Comparison of ENCODE assay signal across 1 cellular context in the genomic region with DNA sequence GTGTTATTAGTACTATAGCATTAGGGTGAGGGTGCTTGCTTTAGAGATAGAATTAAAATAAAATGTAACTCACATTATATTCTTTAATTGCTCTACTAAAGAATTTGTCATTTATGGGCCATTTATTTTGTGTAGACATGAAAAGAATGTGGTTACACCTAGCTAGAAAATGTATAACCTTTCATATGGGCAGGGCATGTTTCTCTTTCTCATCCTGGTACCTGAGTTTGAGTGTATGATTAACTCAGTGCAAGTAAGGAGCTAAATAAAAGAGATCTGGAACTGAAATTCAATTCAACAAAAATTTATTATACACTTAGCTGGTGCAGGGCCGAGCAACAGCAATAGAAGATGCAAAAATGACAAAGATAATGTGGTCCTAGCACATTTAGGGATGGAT.
TF ChIP-seq lines count a peak whose summit lies in the region.

No MANE protein-coding gene starts in this region.

TF ChIP-seq in IMR-90, 13 proteins besides CTCF, POLR2A, EP300 and RAD21 (continued from another document):
- TF ChIP-seq, protein P1, sequence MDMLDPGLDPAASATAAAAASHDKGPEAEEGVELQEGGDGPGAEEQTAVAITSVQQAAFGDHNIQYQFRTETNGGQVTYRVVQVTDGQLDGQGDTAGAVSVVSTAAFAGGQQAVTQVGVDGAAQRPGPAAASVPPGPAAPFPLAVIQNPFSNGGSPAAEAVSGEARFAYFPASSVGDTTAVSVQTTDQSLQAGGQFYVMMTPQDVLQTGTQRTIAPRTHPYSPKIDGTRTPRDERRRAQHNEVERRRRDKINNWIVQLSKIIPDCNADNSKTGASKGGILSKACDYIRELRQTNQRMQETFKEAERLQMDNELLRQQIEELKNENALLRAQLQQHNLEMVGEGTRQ (IDR thresholded peaks at IDR 0.05; ENCODE audit: low read depth, low read length) = no peak
- no peak for TF ChIP-seq NFE2L2 (IDR thresholded peaks at IDR 0.05; ENCODE audit: low read depth, low read length)
- no peak for TF ChIP-seq FOS (IDR thresholded peaks at IDR 0.05; ENCODE audit: low read depth, low read length)
- no peak for TF ChIP-seq MAFK (IDR thresholded peaks at IDR 0.05; ENCODE audit: low read depth, low read length)
- no peak for TF ChIP-seq CEBPB (IDR thresholded peaks at IDR 0.05; ENCODE audit: low read depth, low read length)
- no peak for TF ChIP-seq RFX5 (IDR thresholded peaks at IDR 0.05; ENCODE audit: low read depth, low read length)
- TF ChIP-seq MAZ (IDR thresholded peaks at IDR 0.05; ENCODE audit: borderline replicate concordance, low read depth, low read length) = no peak
- no peak for TF ChIP-seq BHLHE40 (IDR thresholded peaks at IDR 0.05; ENCODE audit: low read depth, low read length)
- no peak for TF ChIP-seq MXI1 (IDR thresholded peaks at IDR 0.05; ENCODE audit: borderline replicate concordance, low read depth, low read length)
- no peak for TF ChIP-seq CHD1 (IDR thresholded peaks at IDR 0.05; ENCODE audit: low read depth, low read length)
TF ChIP-seq in IMR-90: peak in this region for 0.
